18 cellular contexts compared by ENCODE assay signal in genomic region chr6:139243531-139243930, GRCh38. TPM values are rescaled to one million over a fixed set of nuclear protein-coding genes. Genes with fewer than 3 reads are reported as not detected.
"Had no signal": no experiment of that assay in that cellular context is flagged by ENCODE, and none has a peak within 500 bp of the region (broad histone marks: within the 10 kb centered on the region; RNA-seq: fewer than 3 reads in every experiment).

No MANE protein-coding gene starts in this region.

- H3K27ac ChIP-seq: left ventricle myocardium inferior, ovary, right lobe of liver, testis, upper lobe of left lung had no signal

- H3K4me3 ChIP-seq: heart right ventricle, left ventricle myocardium inferior, ovary, right lobe of liver, upper lobe of left lung had no signal

- DNase-seq: activated CD4-positive, alpha-beta memory T cell treated with anti-CD3 and anti-CD28 coated beads, Interleukin-2, amount 10 ng/mL, durations not matched to agents 7 days and 5 days; activated CD4-positive, alpha-beta T cell treated with anti-CD3 and anti-CD28 coated beads for 36 hours; activated naive CD4-positive, alpha-beta T cell treated with anti-CD3 and anti-CD28 coated beads, Interleukin-2, amount 10 ng/mL, durations not matched to agents 7 days and 5 days; activated naive CD8-positive, alpha-beta T cell treated with anti-CD3 and anti-CD28 coated beads, Interleukin-2, amount 50 U/mL, for 24 hours; activated T-cell treated with anti-CD3 and anti-CD28 coated beads, Interleukin-2, amount 50 U/mL, for 24 hours; heart right ventricle; kidney glomerular epithelial cell; left ventricle myocardium inferior; mammary epithelial cell; ovary; right lobe of liver; stimulated activated CD4-positive, alpha-beta T cell treated with anti-CD3 and anti-CD28 coated beads, Interleukin-4, amount 100 ng/mL, for 24 hours; T-cell; testis; upper lobe of left lung had no signal

- ATAC-seq: activated CD4-positive, alpha-beta T cell treated with anti-CD3 and anti-CD28 coated beads for 36 hours; activated naive CD8-positive, alpha-beta T cell treated with anti-CD3 and anti-CD28 coated beads, Interleukin-2, amount 50 U/mL, for 24 hours; heart right ventricle; SK-N-SH treated with all-trans-retinoic acid at 6 μM for 48 hours; stimulated activated memory B cell treated with anti-CD40 and anti-IgM and Interleukin-4, amounts not matched to agents 10 μg/mL and 1 μg/mL and 100 μg/mL, for 72 hours; T-cell; WTC11 had no signal

RNA-seq across cellular contexts. Expression of gene TXLNB, which starts 48.3 kb away (rescaled TPM):
- total RNA-seq: mammary epithelial cell had no signal
